In the genomic region with DNA sequence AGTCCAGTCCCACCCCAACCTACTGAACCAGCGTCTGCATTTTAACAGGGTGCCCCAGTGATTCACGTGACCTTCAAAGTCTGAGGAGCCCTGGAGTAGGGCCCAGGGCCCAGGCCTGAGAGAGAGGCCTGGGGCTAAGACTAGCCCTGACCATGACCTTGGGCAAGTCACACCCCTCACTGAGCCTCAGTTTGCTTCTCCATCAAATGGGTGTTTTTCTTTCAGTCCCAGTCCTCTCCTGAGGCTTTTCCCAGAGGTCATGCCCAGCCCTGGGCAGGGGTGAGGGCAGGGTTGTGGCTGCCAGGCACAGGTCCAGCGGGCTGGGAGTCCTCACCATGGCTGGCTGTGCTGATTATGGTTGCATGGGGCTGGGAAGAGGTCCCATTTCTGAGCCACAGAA, we compare ENCODE assay signal across 19 cellular contexts. TPM values are rescaled to one million over a fixed set of nuclear protein-coding genes. Genes with fewer than 3 reads are reported as not detected.
DNase-seq lines count a peak whose midpoint lies in the region; ATAC-seq, FAIRE-seq and TF ChIP-seq lines count a peak whose summit lies in the region.
"Had no signal": no experiment of that assay in that cellular context is flagged by ENCODE, and none has a peak within 500 bp of the region (broad histone marks: within the 10 kb centered on the region; RNA-seq: fewer than 3 reads in every experiment).

No MANE protein-coding gene starts in this region.

- H3K4me1 Mint-ChIP-seq in memory B cell: peaks cover 4% of the 10 kb centered on the region
- peaks cover 0 to 6% of the 10 kb centered on the region in 2 donors for H3K4me1 Mint-ChIP-seq in natural killer cell treated with Interleukin-12 subunit alpha and Interleukin-12 subunit beta and Interleukin-15 and Interleukin-18, amount 100 ng/mL, for 72 hours (ENCODE audit: low read depth in 2 of 2)

- POLR2A ChIA-PET in HepG2 (lab: Yijun Ruan, JAX) (no interaction called here), K562 (lab: Yijun Ruan, JAX) (no interaction called here)

- ATAC-seq in HepG2: no peak
- no peak for ATAC-seq in right lobe of liver
- ATAC-seq in K562: no peak
- ATAC-seq in memory B cell (ENCODE audit: low read depth): no peak
- no peak for ATAC-seq in natural killer cell treated with Interleukin-12 subunit alpha and Interleukin-12 subunit beta and Interleukin-15 and Interleukin-18, amount 100 ng/mL, for 72 hours
- no peak for ATAC-seq in GM18867 (IDR thresholded peaks at IDR 0.05; ENCODE audit: unreplicated experiment)

- no TSS peak for BruUV-seq in HepG2 (replicated peaks; lab: Mats Ljungman, UMichigan)
- BruUV-seq in K562 (replicated peaks; lab: Mats Ljungman, UMichigan): no TSS peak

- H3K27me3 ChIP-seq in HepG2 (ENCODE audit: control insufficient read depth in 1 of 2, insufficient read depth in 2 of 2, low read length in 2 of 2) (no peaks in the 10 kb centered on the region), right lobe of liver (no peaks in the 10 kb centered on the region), K562 (ENCODE audit: control insufficient read depth in 2 of 2, insufficient read depth in 2 of 2, low read length in 2 of 2) (no peaks in the 10 kb centered on the region)

- H3K79me2 ChIP-seq in HepG2 (ENCODE audit: insufficient read depth, low read length) (no peaks in the 10 kb centered on the region), K562 (ENCODE audit: control insufficient read depth, insufficient read depth, low read length) (no peaks in the 10 kb centered on the region)

- no peaks in the 10 kb centered on the region for H3K9me1 ChIP-seq in K562 (ENCODE audit: control insufficient read depth, insufficient read depth, low read length)

- H3K4me1 ChIP-seq in HepG2 (ENCODE audit: insufficient read depth, low read length): peaks cover 29% of the 10 kb centered on the region
- peaks cover 0 to 6% (median 3%) of the 10 kb centered on the region in 4 donors for H3K4me1 ChIP-seq in right lobe of liver
- peaks cover 5 to 7% of the 10 kb centered on the region in 2 experiments; a peak in 3 of 5 replicates for H3K4me1 ChIP-seq in K562 (replicated peaks in 1 of 2; ENCODE audit: control insufficient read depth in 2 of 2, insufficient read depth in 2 of 2, low read length in 2 of 2)

- H3K4me2 ChIP-seq in HepG2 (ENCODE audit: low read depth, low read length) (no peak overlapping the region), K562 (ENCODE audit: insufficient read depth, low read length) (no peak overlapping the region)

- TF ChIP-seq EP300 in HepG2 (IDR thresholded peaks at IDR 0.05; ENCODE audit: low read depth in 2 of 2, low read length in 2 of 2): no peak
- TF ChIP-seq EP300 in HepG2 (CRISPR knock-in tag; IDR thresholded peaks at IDR 0.05; ENCODE audit: borderline replicate concordance): no peak
- no peak for TF ChIP-seq EP300 in K562 (IDR thresholded peaks at IDR 0.05; ENCODE audit: low read length)

- H4K20me1 ChIP-seq in HepG2 (ENCODE audit: insufficient read depth, low read length) (no peaks in the 10 kb centered on the region), K562 (replicated peaks; ENCODE audit: control insufficient read depth, insufficient read depth, low read length) (no peaks in the 10 kb centered on the region)

- TF ChIP-seq RAD21 in HepG2 (CRISPR knock-in tag; IDR thresholded peaks at IDR 0.05): no peak
- no peak for TF ChIP-seq RAD21 in K562 (CRISPR knock-in tag; conservative IDR thresholded peaks at IDR 0.05 in 1 of 2, IDR thresholded peaks at IDR 0.05 in 1 of 2)

- in situ Hi-C loops in HepG2 (cut with HindIII; ENCODE audit: extremely low pct_ligation_motif_present, low pct_unique_long_range_greater_than_20kb) (no loop called here), K562 (cut with MboI) (no loop called here)

- H3K9me3 Mint-ChIP-seq in memory B cell: no peaks in the 10 kb centered on the region
- H3K9me3 Mint-ChIP-seq in natural killer cell treated with Interleukin-12 subunit alpha and Interleukin-12 subunit beta and Interleukin-15 and Interleukin-18, amount 100 ng/mL, for 72 hours: no peaks in the 10 kb centered on the region

- H3K9me3 ChIP-seq in HepG2 (ENCODE audit: low read length) (no peaks in the 10 kb centered on the region), right lobe of liver (no peaks in the 10 kb centered on the region), K562 (replicated peaks; ENCODE audit: control insufficient read depth, insufficient read depth, low read depth, low read length) (no peaks in the 10 kb centered on the region)

- H3K27ac ChIP-seq in HepG2 (ENCODE audit: extremely low read length, insufficient read depth, low read length): no peak overlapping the region
- no peak overlapping the region for H3K27ac ChIP-seq in right lobe of liver
- H3K27ac ChIP-seq in K562 (ENCODE audit: extremely low read depth, low read depth, low read length): no peak overlapping the region
- H3K27ac ChIP-seq: HL-60 had no signal

- CTCF ChIA-PET in HepG2 (lab: Yijun Ruan, JAX; ENCODE audit: low intra/inter-chr PET ratio, low total read pairs): no interaction called here
- CTCF ChIA-PET in K562 (lab: Yijun Ruan, JAX; ENCODE audit: low intra/inter-chr PET ratio): no interaction called here

- H3K27me3 Mint-ChIP-seq in memory B cell: no peaks in the 10 kb centered on the region
- H3K27me3 Mint-ChIP-seq in natural killer cell treated with Interleukin-12 subunit alpha and Interleukin-12 subunit beta and Interleukin-15 and Interleukin-18, amount 100 ng/mL, for 72 hours: no peaks in the 10 kb centered on the region

- no peak for TF ChIP-seq CTCF in HepG2 (CRISPR knock-in tag; IDR thresholded peaks at IDR 0.05)
- TF ChIP-seq CTCF in right lobe of liver (IDR thresholded peaks at IDR 0.05): no peak
- no peak for TF ChIP-seq CTCF in K562 (IDR thresholded peaks at IDR 0.05 in 2 of 3, conservative IDR thresholded peaks at IDR 0.05 in 1 of 3; ENCODE audit: insufficient read depth in 2 of 3, low read depth in 1 of 3, low read length in 3 of 3)

- intact Hi-C loops in HepG2 (cut with micrococcal nuclease; ENCODE audit: unreplicated experiment) (no loop called here), right lobe of liver (cut with DNase I) (no loop called here), K562 (cut with micrococcal nuclease) (no loop called here), posterior vena cava (cut with DNase I) (no loop called here)

- H2AFZ ChIP-seq in HepG2 (ENCODE audit: low read length) (no peak overlapping the region), K562 (ENCODE audit: low read depth, low read length) (no peak overlapping the region)

- DNase-seq in HepG2 (ENCODE audit: low spot score): no peak
- no peak for DNase-seq in right lobe of liver
- no peak for DNase-seq in K562 (ENCODE audit: extremely low read depth in 1 of 4, low spot score in 3 of 4)
- no peak for DNase-seq in memory B cell (ENCODE audit: low spot score in 2 of 2)
- DNase-seq in HCEC 1CT: no peak
- DNase-seq in natural killer cell treated with Interleukin-12 subunit alpha and Interleukin-12 subunit beta and Interleukin-15 and Interleukin-18, amount 100 ng/mL, for 72 hours (ENCODE audit: low spot score): no peak
- DNase-seq in posterior vena cava (ENCODE audit: low spot score): no peak
- DNase-seq: C1 segment of cervical spinal cord; NCI-H1417 treated with DMSO at 0.1 percent for 48 hours; NCI-H1930; NCI-H446; NK-92 treated with Interleukin-12 subunit alpha and Interleukin-12 subunit beta, amount 100 ng/mL, for 24 hours had no signal

- no peak overlapping the region for H3K4me3 ChIP-seq in HepG2 (replicated peaks in 1 of 3; ENCODE audit: insufficient read depth in 1 of 3, low read depth in 2 of 3, low read length in 3 of 3)
- no peak overlapping the region for H3K4me3 ChIP-seq in right lobe of liver
- no peak overlapping the region for H3K4me3 ChIP-seq in K562

- FAIRE-seq in HepG2 (lab: Jason Lieb, UNC) (no peak), K562 (lab: Jason Lieb, UNC) (no peak)
- FAIRE-seq: H54, HTR-8/SVneo had no signal

- H3K9ac ChIP-seq in HepG2 (ENCODE audit: insufficient read depth, low read depth, low read length) (no peak overlapping the region), K562 (ENCODE audit: insufficient read depth in 1 of 2, low read depth in 2 of 2, low read length in 2 of 2) (no peak overlapping the region)

- no peak overlapping the region for H3K4me3 Mint-ChIP-seq in memory B cell
- no peak overlapping the region for H3K4me3 Mint-ChIP-seq in natural killer cell treated with Interleukin-12 subunit alpha and Interleukin-12 subunit beta and Interleukin-15 and Interleukin-18, amount 100 ng/mL, for 72 hours

- peak overlapping the region; percentile 74 for H3K27ac Mint-ChIP-seq in memory B cell
- H3K27ac Mint-ChIP-seq in natural killer cell treated with Interleukin-12 subunit alpha and Interleukin-12 subunit beta and Interleukin-15 and Interleukin-18, amount 100 ng/mL, for 72 hours: no peak overlapping the region

- TF ChIP-seq POLR2A in HepG2 (IDR thresholded peaks at IDR 0.05; ENCODE audit: insufficient read depth in 1 of 2, low read depth in 2 of 2, low read length in 2 of 2) (no peak), right lobe of liver (IDR thresholded peaks at IDR 0.05) (no peak), K562 (conservative IDR thresholded peaks at IDR 0.05) (no peak)

- H3K36me3 ChIP-seq in HepG2 (replicated peaks in 1 of 2; ENCODE audit: control insufficient read depth in 1 of 2, insufficient read depth in 2 of 2, low read length in 2 of 2): peaks cover 2 to 16% of the 10 kb centered on the region in 2 experiments; a peak in 3 of 5 replicates
- peaks cover 0 to 15% (median 7%) of the 10 kb centered on the region in 4 donors for H3K36me3 ChIP-seq in right lobe of liver
- no peaks in the 10 kb centered on the region for H3K36me3 ChIP-seq in K562 (ENCODE audit: control insufficient read depth, insufficient read depth, low read length)

- 86% methylated on average over 1 of the region's 3 CpGs for WGBS in HepG2 (ENCODE audit: low lambda C conversion rate)
- no CpG with 5 or more reads among the region's 3 CpGs for WGBS in right lobe of liver (ENCODE audit: insufficient coverage, low coverage, low lambda C conversion rate, missing lambda C conversion rate)
- WGBS in K562 (ENCODE audit: insufficient coverage, low coverage, missing lambda C conversion rate): 65% methylated on average over 3 of the region's 3 CpGs

- H3K36me3 Mint-ChIP-seq in memory B cell: peaks cover 10% of the 10 kb centered on the region
- H3K36me3 Mint-ChIP-seq in natural killer cell treated with Interleukin-12 subunit alpha and Interleukin-12 subunit beta and Interleukin-15 and Interleukin-18, amount 100 ng/mL, for 72 hours: no peaks in the 10 kb centered on the region

RNA-seq across cellular contexts. Expression of a gene that starts 33.0 kb away (rescaled TPM):
- total RNA-seq in HepG2 (2016; rRNA removed; fragmentation: Illumina TruSeq; extraction: Trizol): 50.3 and 56.8 TPM in 2 replicates
- total RNA-seq in HepG2 (2016; cell fraction: cytosol; rRNA removed; fragmentation: Illumina TruSeq; extraction: Trizol; ENCODE audit: low read depth): 23.1 and 31.8 TPM in 2 replicates
- 52.6 and 58.0 TPM in 2 replicates for total RNA-seq in HepG2 (2016; cell fraction: insoluble cytoplasmic fraction; rRNA removed; fragmentation: Illumina TruSeq; extraction: Trizol)
- total RNA-seq in HepG2 (2016; cell fraction: membrane; rRNA removed; fragmentation: Illumina TruSeq; extraction: Trizol): 32.9 and 38.6 TPM in 2 replicates
- total RNA-seq in HepG2 (2016; cell fraction: nucleus; rRNA removed; fragmentation: Illumina TruSeq; extraction: Trizol): 22.7 and 25.7 TPM in 2 replicates
- 24.6 and 28.0 TPM in 2 replicates for polyA plus RNA-seq in HepG2 (2011; rRNA removed)
- 15.8 and 37.3 TPM in 2 replicates for polyA plus RNA-seq in HepG2 (2011; cell fraction: cytosol; rRNA removed)
- 35.2 and 54.6 TPM in 2 replicates for polyA plus RNA-seq in HepG2 (2011; cell fraction: nucleus; rRNA removed)
- polyA plus RNA-seq in HepG2 (2012): 10.3 and 20.4 TPM in 2 replicates
- polyA plus RNA-seq in HepG2 (2016; cell fraction: cytosol; fragmentation: Illumina TruSeq; extraction: Trizol; ENCODE audit: low read depth): 22.8 and 31.3 TPM in 2 replicates
- 55.4 and 57.3 TPM in 2 replicates for polyA plus RNA-seq in HepG2 (2016; cell fraction: insoluble cytoplasmic fraction; fragmentation: Illumina TruSeq; extraction: Trizol; ENCODE audit: low read depth)
- 28.0 and 32.8 TPM in 2 replicates for polyA plus RNA-seq in HepG2 (2016; cell fraction: membrane; fragmentation: Illumina TruSeq; extraction: Trizol; ENCODE audit: low read depth)
- 37.4 and 40.9 TPM in 2 replicates for polyA plus RNA-seq in HepG2 (2016; cell fraction: nucleus; fragmentation: Illumina TruSeq; extraction: Trizol; ENCODE audit: insufficient read depth, low read depth)
- 8.3 and 44.9 TPM in 2 replicates for polyA minus RNA-seq in HepG2 (2011; rRNA and poly(A)+ RNA removed; ENCODE audit: low replicate concordance)
- polyA minus RNA-seq in HepG2 (2011; cell fraction: cytosol; rRNA and poly(A)+ RNA removed): 21.9 and 27.6 TPM in 2 replicates
- polyA minus RNA-seq in HepG2 (2011; cell fraction: nucleus; rRNA and poly(A)+ RNA removed): 18.2 TPM in 2 replicates
- 10 to 100 TPM; 21.9 to 43.0 (median 29.8) TPM for total RNA-seq in right lobe of liver
- 16.0 and 39.6 TPM in 2 replicates for total RNA-seq in K562 (2011; cell fraction: chromatin; rRNA removed; ENCODE audit: low replicate concordance)
- 46.5 and 53.8 TPM in 2 replicates for total RNA-seq in K562 (2011; cell fraction: nucleolus; rRNA removed)
- total RNA-seq in K562 (2011; cell fraction: nucleoplasm; rRNA removed): 23.7 and 29.9 TPM in 2 replicates
- total RNA-seq in K562 (2014; rRNA removed): 69.9 and 81.1 TPM in 2 replicates
- total RNA-seq in K562 (2014; rRNA removed; fragmentation: Illumina TruSeq; extraction: Trizol): 9.3 and 13.6 TPM in 2 replicates
- total RNA-seq in K562 (2015; rRNA removed; fragmentation: Illumina TruSeq; extraction: Trizol): 26.4 TPM in 2 replicates
- total RNA-seq in K562 (2021): 61.7 and 63.4 TPM in 2 replicates
- 21.1 and 31.0 TPM in 2 replicates for polyA plus RNA-seq in K562 (2011; rRNA removed)
- 32.3 and 62.2 TPM in 2 replicates for polyA plus RNA-seq in K562 (2011; cell fraction: cytosol; rRNA removed)
- polyA plus RNA-seq in K562 (2011; cell fraction: nucleus; rRNA removed): 68.1 and 71.9 TPM in 2 replicates
- polyA plus RNA-seq in K562 (2012): 31.0 and 75.8 TPM in 2 replicates
- polyA plus RNA-seq in K562 (2014; fragmentation: Illumina TruSeq; extraction: Trizol): 31.8 and 50.7 TPM in 2 replicates
- polyA plus RNA-seq in K562 (2014; fragmentation: Nextera tagmentation; extraction: Ambion mirVana): 1 to 10 TPM; 1.9 to 5.3 TPM
- polyA plus RNA-seq in K562 (2014; rRNA removed): 57.7 and 57.8 TPM in 2 replicates
- polyA minus RNA-seq in K562 (2011; rRNA and poly(A)+ RNA removed): 6.5 and 8.8 TPM in 2 replicates
- 29.9 and 31.5 TPM in 2 replicates for polyA minus RNA-seq in K562 (2011; cell fraction: cytosol; rRNA and poly(A)+ RNA removed)
- polyA minus RNA-seq in K562 (2011; cell fraction: nucleus; rRNA and poly(A)+ RNA removed): 15.6 and 25.7 TPM in 2 replicates
- total RNA-seq in natural killer cell treated with Interleukin-12 subunit alpha and Interleukin-12 subunit beta and Interleukin-15 and Interleukin-18, amount 100 ng/mL, for 72 hours: 10 to 100 TPM; 11.5 to 12.3 TPM
- 1 to 10 TPM; 3.3 to 6.2 TPM for total RNA-seq in posterior vena cava

RNA-seq across cellular contexts. Expression of a gene that starts 48.5 kb away (rescaled TPM):
- total RNA-seq in HepG2 (2016; rRNA removed; fragmentation: Illumina TruSeq; extraction: Trizol): not detected in 2 replicates
- not detected in 2 replicates for total RNA-seq in HepG2 (2016; cell fraction: cytosol; rRNA removed; fragmentation: Illumina TruSeq; extraction: Trizol; ENCODE audit: low read depth)
- 0.15 TPM in 1 of 2 replicates, not detected in the other for total RNA-seq in HepG2 (2016; cell fraction: insoluble cytoplasmic fraction; rRNA removed; fragmentation: Illumina TruSeq; extraction: Trizol)
- total RNA-seq in HepG2 (2016; cell fraction: membrane; rRNA removed; fragmentation: Illumina TruSeq; extraction: Trizol): not detected in 2 replicates
- not detected in 2 replicates for total RNA-seq in HepG2 (2016; cell fraction: nucleus; rRNA removed; fragmentation: Illumina TruSeq; extraction: Trizol)
- 0.05 and 0.13 TPM in 2 replicates for polyA plus RNA-seq in HepG2 (2011; rRNA removed)
- 0.06 and 0.12 TPM in 2 replicates for polyA plus RNA-seq in HepG2 (2011; cell fraction: cytosol; rRNA removed)
- 1.1 and 1.7 TPM in 2 replicates for polyA plus RNA-seq in HepG2 (2011; cell fraction: nucleus; rRNA removed)
- polyA plus RNA-seq in HepG2 (2012): not detected in 2 replicates
- polyA plus RNA-seq in HepG2 (2016; cell fraction: cytosol; fragmentation: Illumina TruSeq; extraction: Trizol; ENCODE audit: low read depth): 0.11 TPM in 1 of 2 replicates, not detected in the other
- polyA plus RNA-seq in HepG2 (2016; cell fraction: insoluble cytoplasmic fraction; fragmentation: Illumina TruSeq; extraction: Trizol; ENCODE audit: low read depth): not detected in 2 replicates
- not detected in 2 replicates for polyA plus RNA-seq in HepG2 (2016; cell fraction: membrane; fragmentation: Illumina TruSeq; extraction: Trizol; ENCODE audit: low read depth)
- not detected in 2 replicates for polyA plus RNA-seq in HepG2 (2016; cell fraction: nucleus; fragmentation: Illumina TruSeq; extraction: Trizol; ENCODE audit: insufficient read depth, low read depth)
- polyA minus RNA-seq in HepG2 (2011; rRNA and poly(A)+ RNA removed; ENCODE audit: low replicate concordance): 1.8 TPM in 1 of 2 replicates, not detected in the other
- polyA minus RNA-seq in HepG2 (2011; cell fraction: cytosol; rRNA and poly(A)+ RNA removed): not detected in 2 replicates
- polyA minus RNA-seq in HepG2 (2011; cell fraction: nucleus; rRNA and poly(A)+ RNA removed): 0.77 TPM in 1 of 2 replicates, not detected in the other
- total RNA-seq in right lobe of liver: under 1 TPM in 2 of 6 experiments, not detected in 4; 0.29 to 0.83 TPM
- total RNA-seq in K562 (2011; cell fraction: chromatin; rRNA removed; ENCODE audit: low replicate concordance): 0.44 TPM in 1 of 2 replicates, not detected in the other
- 0.33 and 0.53 TPM in 2 replicates for total RNA-seq in K562 (2011; cell fraction: nucleolus; rRNA removed)
- 0.69 TPM in 1 of 2 replicates, not detected in the other for total RNA-seq in K562 (2011; cell fraction: nucleoplasm; rRNA removed)
- 0.24 TPM in 1 of 2 replicates, not detected in the other for total RNA-seq in K562 (2014; rRNA removed)
- total RNA-seq in K562 (2014; rRNA removed; fragmentation: Illumina TruSeq; extraction: Trizol): not detected in 2 replicates
- not detected in 2 replicates for total RNA-seq in K562 (2015; rRNA removed; fragmentation: Illumina TruSeq; extraction: Trizol)
- total RNA-seq in K562 (2021): 0.13 and 0.31 TPM in 2 replicates
- 0.11 TPM in 1 of 2 replicates, not detected in the other for polyA plus RNA-seq in K562 (2011; rRNA removed)
- 0.07 TPM in 1 of 2 replicates, not detected in the other for polyA plus RNA-seq in K562 (2011; cell fraction: cytosol; rRNA removed)
- polyA plus RNA-seq in K562 (2011; cell fraction: nucleus; rRNA removed): 0.33 and 0.38 TPM in 2 replicates
- 0.28 TPM in 1 of 2 replicates, not detected in the other for polyA plus RNA-seq in K562 (2012)
- polyA plus RNA-seq in K562 (2014; fragmentation: Illumina TruSeq; extraction: Trizol): not detected in 2 replicates
- not detected for polyA plus RNA-seq in K562 (2014; fragmentation: Nextera tagmentation; extraction: Ambion mirVana)
- not detected in 2 replicates for polyA plus RNA-seq in K562 (2014; rRNA removed)
- not detected in 2 replicates for polyA minus RNA-seq in K562 (2011; rRNA and poly(A)+ RNA removed)
- polyA minus RNA-seq in K562 (2011; cell fraction: cytosol; rRNA and poly(A)+ RNA removed): not detected in 2 replicates
- 0.27 TPM in 1 of 2 replicates, not detected in the other for polyA minus RNA-seq in K562 (2011; cell fraction: nucleus; rRNA and poly(A)+ RNA removed)
- total RNA-seq in natural killer cell treated with Interleukin-12 subunit alpha and Interleukin-12 subunit beta and Interleukin-15 and Interleukin-18, amount 100 ng/mL, for 72 hours: not detected
- not detected for total RNA-seq in posterior vena cava
- total RNA-seq: A172, Daoy, OCI-LY7 had no signal
